In genomic region chr10:11270135-11270857, GRCh38 we compare ENCODE assay signal across 8 cellular contexts.
DNase-seq lines count a peak whose midpoint lies in the region; ATAC-seq and TF ChIP-seq lines count a peak whose summit lies in the region.

No MANE protein-coding gene starts in this region.

- intact Hi-C loops in breast epithelium (cut with DNase I; ENCODE audit: low total_unique reads): loop anchor here (10.0 kb wide), 1 partner anchor 1665 kb away; no protein-coding TSS in a partner anchor

- TF ChIP-seq POLR2A in breast epithelium (IDR thresholded peaks at IDR 0.05): no peak

- peak in 2 of 3 donors; percentile 67 to 72 for TF ChIP-seq CTCF in breast epithelium (IDR thresholded peaks at IDR 0.05)

- no peak overlapping the region for H3K4me3 ChIP-seq in breast epithelium

- H3K27ac ChIP-seq in KOPT-K1 (ENCODE audit: low read depth, low read length, poor library complexity, severe bottlenecking): peak overlapping the region; percentile 24
- H3K27ac ChIP-seq in breast epithelium: no peak overlapping the region

- H3K36me3 ChIP-seq in KOPT-K1 (ENCODE audit: insufficient read depth, low read length) (peaks cover 97% of the 10 kb centered on the region), breast epithelium (no peaks in the 10 kb centered on the region)

- H3K27me3 ChIP-seq in breast epithelium: no peaks in the 10 kb centered on the region

- ATAC-seq in GM21529 (IDR thresholded peaks at IDR 0.05; ENCODE audit: unreplicated experiment): peak; percentile 74

- peak; percentile 81 for DNase-seq in DMS53 (lab: John Stamatoyannopoulos, UW)
- peak; percentile 41 to 65 (median 42) for DNase-seq in activated CD4-positive, CD25-positive, alpha-beta regulatory T cell (lab: John Stamatoyannopoulos, UW)
- peak; percentile 48 to 66 for DNase-seq in breast epithelium (ENCODE audit: low spot score in 2 of 2)
- DNase-seq in kidney tubule cell (ENCODE audit: low spot score): peak; percentile 72
- DNase-seq in stimulated activated CD4-positive, alpha-beta T cell treated with anti-CD3 and anti-CD28 coated beads, Interleukin-4, amount 100 ng/mL, for 4 hours: peak; percentile 65 to 74
- DNase-seq in GF-D8 (lab: John Stamatoyannopoulos, UW): no peak

- H3K9me3 ChIP-seq in KOPT-K1 (ENCODE audit: insufficient read depth, low read length, poor library complexity, severe bottlenecking) (no peaks in the 10 kb centered on the region), breast epithelium (no peaks in the 10 kb centered on the region)

- H3K4me1 ChIP-seq in breast epithelium: no peaks in the 10 kb centered on the region
